In the genomic region with DNA sequence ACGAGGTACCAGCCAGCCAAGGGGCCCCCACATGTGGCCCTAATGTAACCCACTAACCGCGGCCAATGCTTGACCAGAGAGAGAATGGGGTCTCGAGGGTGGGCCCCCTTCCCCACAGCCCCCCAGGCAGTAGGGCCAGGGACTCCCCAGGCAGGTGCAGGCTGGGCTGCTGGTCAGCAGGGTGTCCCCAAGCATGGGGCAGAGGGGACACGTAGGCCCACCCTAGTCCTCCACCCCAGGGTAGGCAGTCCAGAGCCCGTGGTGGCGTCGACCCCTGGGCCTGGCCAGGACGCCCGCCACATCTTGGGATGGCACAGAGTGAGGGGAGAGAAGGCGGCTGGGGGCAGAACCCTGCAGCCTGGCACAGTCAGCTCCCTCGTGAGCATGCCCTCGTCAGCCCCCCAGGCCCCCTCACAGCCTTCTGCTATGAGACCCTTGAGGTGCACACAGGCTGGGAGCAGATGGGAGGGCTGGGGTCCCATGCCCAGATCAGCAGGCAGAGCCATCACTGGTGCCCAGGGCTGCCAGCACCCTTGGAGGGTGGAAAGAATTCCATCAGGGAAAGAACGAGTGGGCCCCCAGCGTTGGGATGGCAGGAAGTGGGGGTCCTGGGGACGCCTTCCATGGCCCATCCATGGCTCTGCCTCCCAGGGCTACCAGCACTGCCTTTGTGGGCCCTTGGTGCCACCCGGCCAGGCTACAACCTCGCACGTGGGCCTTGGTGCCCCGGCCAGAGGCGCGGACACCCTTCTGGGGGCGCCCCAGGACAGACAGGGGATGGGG, we compare ENCODE assay signal across 2 cellular contexts.
TF ChIP-seq lines count a peak whose summit lies in the region.

No MANE protein-coding gene starts in this region.

TF ChIP-seq in SK-N-SH, 30 proteins besides CTCF, POLR2A, EP300 and RAD21 (continued from another document):
- TF ChIP-seq, protein P1, sequence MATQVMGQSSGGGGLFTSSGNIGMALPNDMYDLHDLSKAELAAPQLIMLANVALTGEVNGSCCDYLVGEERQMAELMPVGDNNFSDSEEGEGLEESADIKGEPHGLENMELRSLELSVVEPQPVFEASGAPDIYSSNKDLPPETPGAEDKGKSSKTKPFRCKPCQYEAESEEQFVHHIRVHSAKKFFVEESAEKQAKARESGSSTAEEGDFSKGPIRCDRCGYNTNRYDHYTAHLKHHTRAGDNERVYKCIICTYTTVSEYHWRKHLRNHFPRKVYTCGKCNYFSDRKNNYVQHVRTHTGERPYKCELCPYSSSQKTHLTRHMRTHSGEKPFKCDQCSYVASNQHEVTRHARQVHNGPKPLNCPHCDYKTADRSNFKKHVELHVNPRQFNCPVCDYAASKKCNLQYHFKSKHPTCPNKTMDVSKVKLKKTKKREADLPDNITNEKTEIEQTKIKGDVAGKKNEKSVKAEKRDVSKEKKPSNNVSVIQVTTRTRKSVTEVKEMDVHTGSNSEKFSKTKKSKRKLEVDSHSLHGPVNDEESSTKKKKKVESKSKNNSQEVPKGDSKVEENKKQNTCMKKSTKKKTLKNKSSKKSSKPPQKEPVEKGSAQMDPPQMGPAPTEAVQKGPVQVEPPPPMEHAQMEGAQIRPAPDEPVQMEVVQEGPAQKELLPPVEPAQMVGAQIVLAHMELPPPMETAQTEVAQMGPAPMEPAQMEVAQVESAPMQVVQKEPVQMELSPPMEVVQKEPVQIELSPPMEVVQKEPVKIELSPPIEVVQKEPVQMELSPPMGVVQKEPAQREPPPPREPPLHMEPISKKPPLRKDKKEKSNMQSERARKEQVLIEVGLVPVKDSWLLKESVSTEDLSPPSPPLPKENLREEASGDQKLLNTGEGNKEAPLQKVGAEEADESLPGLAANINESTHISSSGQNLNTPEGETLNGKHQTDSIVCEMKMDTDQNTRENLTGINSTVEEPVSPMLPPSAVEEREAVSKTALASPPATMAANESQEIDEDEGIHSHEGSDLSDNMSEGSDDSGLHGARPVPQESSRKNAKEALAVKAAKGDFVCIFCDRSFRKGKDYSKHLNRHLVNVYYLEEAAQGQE (IDR thresholded peaks at IDR 0.05; ENCODE audit: low read depth, low read length), result no peak
TF ChIP-seq in SK-N-SH: peak in this region for 0.

TF ChIP-seq in SK-N-SH treated with all-trans-retinoic acid at 6 μM for 48 hours, 23 proteins besides CTCF, POLR2A, EP300 and RAD21 (continued from another document):
- TF ChIP-seq, protein P2, sequence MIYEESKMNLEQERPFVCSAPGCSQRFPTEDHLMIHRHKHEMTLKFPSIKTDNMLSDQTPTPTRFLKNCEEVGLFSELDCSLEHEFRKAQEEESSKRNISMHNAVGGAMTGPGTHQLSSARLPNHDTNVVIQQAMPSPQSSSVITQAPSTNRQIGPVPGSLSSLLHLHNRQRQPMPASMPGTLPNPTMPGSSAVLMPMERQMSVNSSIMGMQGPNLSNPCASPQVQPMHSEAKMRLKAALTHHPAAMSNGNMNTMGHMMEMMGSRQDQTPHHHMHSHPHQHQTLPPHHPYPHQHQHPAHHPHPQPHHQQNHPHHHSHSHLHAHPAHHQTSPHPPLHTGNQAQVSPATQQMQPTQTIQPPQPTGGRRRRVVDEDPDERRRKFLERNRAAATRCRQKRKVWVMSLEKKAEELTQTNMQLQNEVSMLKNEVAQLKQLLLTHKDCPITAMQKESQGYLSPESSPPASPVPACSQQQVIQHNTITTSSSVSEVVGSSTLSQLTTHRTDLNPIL (CRISPR knock-in tag; IDR thresholded peaks at IDR 0.05; ENCODE audit: low read depth), result no peak
- TF ChIP-seq SNAI2 (CRISPR knock-in tag; IDR thresholded peaks at IDR 0.05), result no peak
- TF ChIP-seq ZNF565 (CRISPR knock-in tag; conservative IDR thresholded peaks at IDR 0.05; ENCODE audit: low read depth), result no peak
- TF ChIP-seq ISL1 (CRISPR knock-in tag; IDR thresholded peaks at IDR 0.05), result no peak
- no peak for TF ChIP-seq ZC3H10 (CRISPR knock-in tag; IDR thresholded peaks at IDR 0.05)
- TF ChIP-seq RARB (CRISPR knock-in tag; IDR thresholded peaks at IDR 0.05), result no peak
- no peak for TF ChIP-seq GLIS3 (CRISPR knock-in tag; IDR thresholded peaks at IDR 0.05)
